Comparison of ENCODE assay signal across 9 cellular contexts in genomic region chr2:177161741-177162440, GRCh38. TPM values are rescaled to one million over a fixed set of nuclear protein-coding genes. Genes with fewer than 3 reads are reported as not detected.
DNase-seq lines count a peak whose midpoint lies in the region; ATAC-seq, FAIRE-seq and TF ChIP-seq lines count a peak whose summit lies in the region.
"Had no signal": no experiment of that assay in that cellular context is flagged by ENCODE, and none has a peak within 500 bp of the region (broad histone marks: within the 10 kb centered on the region; RNA-seq: fewer than 3 reads in every experiment).

No MANE protein-coding gene starts in this region.

- peak overlapping the region; percentile 35 for H3K4me3 ChIP-seq in WERI-Rb-1 (ENCODE audit: low read depth, low read length)
- H3K4me3 ChIP-seq in kidney (ENCODE audit: low read length in 2 of 2): peak overlapping the region in 1 of 2 donors; percentile 23

- H3K27ac ChIP-seq in WERI-Rb-1 (no peak overlapping the region), kidney (ENCODE audit: low read depth in 2 of 2, low read length in 2 of 2) (peak overlapping the region; percentile 10 to 56)

- H3K9me3 ChIP-seq in WERI-Rb-1 (ENCODE audit: severe bottlenecking): no peaks in the 10 kb centered on the region
- no peaks in the 10 kb centered on the region for H3K9me3 ChIP-seq in kidney (ENCODE audit: control insufficient read depth in 1 of 2, low read length in 2 of 2)

- peak; percentile 94 for FAIRE-seq in kidney (lab: Jason Lieb, UNC)

- H3K36me3 ChIP-seq in WERI-Rb-1 (no peaks in the 10 kb centered on the region), kidney (ENCODE audit: control insufficient read depth in 1 of 2, insufficient read depth in 2 of 2, low read length in 2 of 2) (no peaks in the 10 kb centered on the region)

- DNase-seq in NOMO-1 treated with DMSO at 0.1 percent for 48 hours (lab: John Stamatoyannopoulos, UW; ENCODE audit: unreplicated experiment) (peak; percentile 12), NOMO-1 treated with dmso at 0.1 percent for 144 hours (lab: John Stamatoyannopoulos, UW; ENCODE audit: unreplicated experiment) (no peak), WERI-Rb-1 (peak; percentile 44), kidney (no peak), NCI-H128 (lab: John Stamatoyannopoulos, UW; ENCODE audit: unreplicated experiment) (no peak)

- H3K9ac ChIP-seq in kidney (ENCODE audit: low read length in 2 of 2): peak overlapping the region in 1 of 2 donors; percentile 28

- intact Hi-C loops in kidney (cut with DNase I): no loop called here

- TF ChIP-seq CTCF in LNCAP (IDR thresholded peaks at IDR 0.05) (peak; percentile 56), WERI-Rb-1 (IDR thresholded peaks at IDR 0.05; ENCODE audit: low read depth, low read length) (peak; percentile 27; the same call in 1 of the 2 replicates), kidney (IDR thresholded peaks at IDR 0.05; ENCODE audit: borderline replicate concordance, extremely low read depth, insufficient read depth) (peak; percentile 36)

- peaks cover 11 to 20% of the 10 kb centered on the region in 2 donors for H3K4me1 ChIP-seq in kidney (ENCODE audit: control insufficient read depth in 1 of 2, insufficient read depth in 1 of 2, low read depth in 1 of 2, low read length in 2 of 2)

- no peaks in the 10 kb centered on the region for H3K27me3 ChIP-seq in WERI-Rb-1 (ENCODE audit: insufficient read depth, low read depth, severe bottlenecking)

- ATAC-seq in GM18873 (IDR thresholded peaks at IDR 0.05; ENCODE audit: low FRiP score, unreplicated experiment): no peak
- no peak for ATAC-seq in GM18909 (IDR thresholded peaks at IDR 0.05; ENCODE audit: poor library complexity, unreplicated experiment)
- ATAC-seq: activated T-cell treated with anti-CD3 and anti-CD28 coated beads, Interleukin-2, amount 50 U/mL, for 72 hours had no signal

RNA-seq across cellular contexts. Expression of gene HNRNPA3, which starts 50.7 kb away (rescaled TPM):
- total RNA-seq in kidney: 173 TPM
- 156 TPM for polyA plus RNA-seq in kidney (ENCODE audit: insufficient read depth, low read depth, low replicate concordance)

Comparison
In these comparisons a context has a peak if more than half of its experiments do, and no peak if none do; other contexts are left out.
1. DNase-seq: peak in NOMO-1 treated with DMSO at 0.1 percent for 48 hours (single experiment) and WERI-Rb-1 (single experiment); none in NOMO-1 treated with dmso at 0.1 percent for 144 hours (single experiment), kidney (single experiment) and NCI-H128 (single experiment).
2. Peak in every context shown above with its lines, with median percentiles within 50 percentile points of each other: CTCF ChIP-seq.